In the genomic region with DNA sequence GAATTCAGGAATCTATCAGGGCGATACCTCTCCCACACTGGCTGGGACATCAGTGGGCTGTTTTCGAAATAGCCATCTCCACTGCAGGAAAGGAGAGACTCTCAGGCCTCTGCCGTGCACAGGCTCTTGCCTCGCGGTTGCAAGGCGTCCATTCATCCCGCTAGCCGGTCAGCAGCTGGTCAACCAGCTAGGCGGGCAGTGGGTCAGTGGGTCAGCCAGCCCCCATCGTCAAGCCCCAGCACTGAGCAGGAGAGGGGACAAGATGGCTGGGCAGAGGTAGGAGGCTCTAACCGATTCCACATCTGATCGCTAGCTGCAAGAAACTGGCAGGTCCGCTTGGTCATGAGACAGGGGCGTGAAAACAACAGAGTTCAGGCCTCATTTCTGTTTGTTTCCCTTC, we compare ENCODE assay signal across 17 cellular contexts. TPM values are rescaled to one million over a fixed set of nuclear protein-coding genes. Genes with fewer than 3 reads are reported as not detected.
DNase-seq lines count a peak whose midpoint lies in the region; ATAC-seq and TF ChIP-seq lines count a peak whose summit lies in the region.
"Had no signal": no experiment of that assay in that cellular context is flagged by ENCODE, and none has a peak within 500 bp of the region (broad histone marks: within the 10 kb centered on the region; RNA-seq: fewer than 3 reads in every experiment).

No MANE protein-coding gene starts in this region.

- H3K9me3 Mint-ChIP-seq in activated naive CD4-positive, alpha-beta T cell treated with anti-CD3 and anti-CD28 coated beads, Interleukin-2, amount 10 ng/mL, durations not matched to agents 7 days and 5 days, result peaks cover 3% of the 10 kb centered on the region

- peaks cover 5% of the 10 kb centered on the region for H3K27me3 ChIP-seq in RWPE2 (ENCODE audit: insufficient read depth, poor library complexity, severe bottlenecking)
- H3K27me3 ChIP-seq in osteoblast (ENCODE audit: insufficient read depth, low read length), result no peaks in the 10 kb centered on the region
- no peaks in the 10 kb centered on the region for H3K27me3 ChIP-seq in aorta (ENCODE audit: control insufficient read depth in 1 of 2, insufficient read depth in 2 of 2, low read length in 1 of 2)

- H3K36me3 ChIP-seq in RWPE2 (ENCODE audit: low read depth), result no peaks in the 10 kb centered on the region
- no peaks in the 10 kb centered on the region for H3K36me3 ChIP-seq in osteoblast (ENCODE audit: insufficient read depth, low read length)
- no peaks in the 10 kb centered on the region for H3K36me3 ChIP-seq in aorta (ENCODE audit: control insufficient read depth in 1 of 2, insufficient read depth in 2 of 2, low read length in 1 of 2)
- H3K36me3 ChIP-seq: BLaER1 treated with 17β-estradiol and CSF1 and Interleukin-3, amounts not matched to agents 10 nM and 100 nM; HAP-1 had no signal

- H3K36me3 Mint-ChIP-seq in activated naive CD4-positive, alpha-beta T cell treated with anti-CD3 and anti-CD28 coated beads, Interleukin-2, amount 10 ng/mL, durations not matched to agents 7 days and 5 days, result peaks cover 1% of the 10 kb centered on the region
- H3K36me3 Mint-ChIP-seq: CD4-positive, CD25-positive, alpha-beta regulatory T cell had no signal

- no peaks in the 10 kb centered on the region for H3K79me2 ChIP-seq in osteoblast (ENCODE audit: insufficient read depth, low read length)

- no peak overlapping the region for H3K4me2 ChIP-seq in osteoblast (ENCODE audit: insufficient read depth, low read length)
- H3K4me2 ChIP-seq: BLaER1 treated with 17β-estradiol and CSF1 and Interleukin-3, amounts not matched to agents 10 nM and 100 nM had no signal

- DNase-seq in activated naive CD4-positive, alpha-beta T cell treated with anti-CD3 and anti-CD28 coated beads, Interleukin-2, amount 10 ng/mL, durations not matched to agents 7 days and 5 days, result peak; percentile 7
- no peak for DNase-seq in activated naive CD4-positive, alpha-beta T cell treated with anti-CD3 and anti-CD28 coated beads, Interleukin-2, amount 50 U/mL, for 16 hours
- peak; percentile 40 for DNase-seq in RWPE2 (ENCODE audit: low spot score)
- DNase-seq in osteoblast (ENCODE audit: insufficient read length, low spot score, missing footprints), result peak; percentile 38
- DNase-seq in aorta, result peak; percentile 6 to 57
- no peak for DNase-seq in NCI-H774 (lab: John Stamatoyannopoulos, UW)
- DNase-seq in ACHN, result no peak
- DNase-seq: CD4-positive, CD25-positive, alpha-beta regulatory T cell; DMS53; GF-D8; GOT3; HFFc6 had no signal

- H3K27me3 Mint-ChIP-seq in activated naive CD4-positive, alpha-beta T cell treated with anti-CD3 and anti-CD28 coated beads, Interleukin-2, amount 10 ng/mL, durations not matched to agents 7 days and 5 days, result peaks cover 43% of the 10 kb centered on the region
- H3K27me3 Mint-ChIP-seq: CD4-positive, CD25-positive, alpha-beta regulatory T cell had no signal

- H3K4me1 Mint-ChIP-seq in activated naive CD4-positive, alpha-beta T cell treated with anti-CD3 and anti-CD28 coated beads, Interleukin-2, amount 10 ng/mL, durations not matched to agents 7 days and 5 days, result peaks cover 2% of the 10 kb centered on the region
- H3K4me1 Mint-ChIP-seq: CD4-positive, CD25-positive, alpha-beta regulatory T cell had no signal

- H3K4me3 ChIP-seq in RWPE2 (ENCODE audit: severe bottlenecking) (no peak overlapping the region), osteoblast (ENCODE audit: insufficient read depth, low read length) (no peak overlapping the region), aorta (ENCODE audit: low read length in 2 of 2) (no peak overlapping the region)
- H3K4me3 ChIP-seq: BLaER1 treated with 17β-estradiol and CSF1 and Interleukin-3, amounts not matched to agents 10 nM and 100 nM; HAP-1 had no signal

- in situ Hi-C loops in ACHN (cut with HindIII; ENCODE audit: low pct_ligation_motif_present, low pct_unique_long_range_greater_than_20kb, low sequenced_read_pairs), result no loop called here

- 92 to 96% methylated on average over 14 of the region's 14 CpGs for WGBS in aorta, 2 donors

- no peak overlapping the region for H2AFZ ChIP-seq in osteoblast (ENCODE audit: low read length)

- ATAC-seq in RWPE2 (ENCODE audit: low read depth) (no peak), aorta (ENCODE audit: low FRiP score) (no peak), HG02759 (IDR thresholded peaks at IDR 0.05; ENCODE audit: unreplicated experiment) (no peak)

- no peak overlapping the region for H3K4me3 Mint-ChIP-seq in activated naive CD4-positive, alpha-beta T cell treated with anti-CD3 and anti-CD28 coated beads, Interleukin-2, amount 10 ng/mL, durations not matched to agents 7 days and 5 days
- H3K4me3 Mint-ChIP-seq: CD4-positive, CD25-positive, alpha-beta regulatory T cell; HFFc6 had no signal

- CTCF ChIA-PET in activated naive CD4-positive, alpha-beta T cell treated with anti-CD3 and anti-CD28 coated beads, Interleukin-2, amount 10 ng/mL, durations not matched to agents 7 days and 5 days (lab: Charles Lee), result no interaction called here

- H3K27ac Mint-ChIP-seq in activated naive CD4-positive, alpha-beta T cell treated with anti-CD3 and anti-CD28 coated beads, Interleukin-2, amount 10 ng/mL, durations not matched to agents 7 days and 5 days, result no peak overlapping the region
- H3K27ac Mint-ChIP-seq: CD4-positive, CD25-positive, alpha-beta regulatory T cell; HFFc6 had no signal

- intact Hi-C loops in aorta (cut with DNase I), result no loop called here

- H3K27ac ChIP-seq in RWPE2 (ENCODE audit: poor library complexity, severe bottlenecking) (no peak overlapping the region), osteoblast (ENCODE audit: low read depth, low read length) (no peak overlapping the region), aorta (ENCODE audit: low read depth in 1 of 2, low read length in 2 of 2) (no peak overlapping the region)
- H3K27ac ChIP-seq: 22Rv1; BLaER1 treated with 17β-estradiol and CSF1 and Interleukin-3, amounts not matched to agents 10 nM and 100 nM; HL-60 had no signal

- no peak for TF ChIP-seq CTCF in RWPE2 (IDR thresholded peaks at IDR 0.05; ENCODE audit: poor library complexity, severe bottlenecking)
- TF ChIP-seq CTCF in osteoblast (IDR thresholded peaks at IDR 0.05; ENCODE audit: extremely low read depth, low read depth, low read length), result no peak

- H4K20me1 ChIP-seq in osteoblast (ENCODE audit: insufficient read depth, low read length), result no peaks in the 10 kb centered on the region

- H3K4me1 ChIP-seq in RWPE2 (ENCODE audit: insufficient read depth, poor library complexity, severe bottlenecking) (no peaks in the 10 kb centered on the region), osteoblast (ENCODE audit: insufficient read depth, low read length) (no peaks in the 10 kb centered on the region), aorta (ENCODE audit: control insufficient read depth in 1 of 2, insufficient read depth in 2 of 2, low read length in 2 of 2) (no peaks in the 10 kb centered on the region)
- H3K4me1 ChIP-seq: HAP-1 had no signal

- no peaks in the 10 kb centered on the region for H3K9me3 ChIP-seq in RWPE2 (ENCODE audit: severe bottlenecking)
- H3K9me3 ChIP-seq in osteoblast (ENCODE audit: low read depth, low read length), result no peaks in the 10 kb centered on the region
- H3K9me3 ChIP-seq in aorta (ENCODE audit: control insufficient read depth, low read length), result no peaks in the 10 kb centered on the region
- H3K9me3 ChIP-seq: HAP-1 had no signal

RNA-seq across cellular contexts. Expression of gene MUC4, which starts 45.1 kb away (rescaled TPM):
- total RNA-seq in osteoblast (not detected in 2 replicates), aorta (under 1 TPM in 1 of 2 donors, not detected in 1; 0.06 TPM)
- under 1 TPM; 0.08 to 0.25 TPM for polyA plus RNA-seq in aorta
- total RNA-seq: CD4-positive, CD25-positive, alpha-beta regulatory T cell; HFFc6 had no signal
- polyA plus RNA-seq: CD4-positive, CD25-positive, alpha-beta regulatory T cell had no signal

RNA-seq across cellular contexts. Expression of gene MUC20, which starts 45.9 kb away (rescaled TPM):
- total RNA-seq in osteoblast, result 0.36 and 1.2 TPM in 2 replicates
- 10 to 100 TPM in 1 of 2 donors, 1 to 10 TPM in 1; 4.5 to 17.8 TPM for total RNA-seq in aorta
- polyA plus RNA-seq in aorta, result 10 to 100 TPM in 1 of 2 donors, 1 to 10 TPM in 1; 2.9 to 17.7 TPM

Comparison
In these comparisons a context has a peak if more than half of its experiments do, and no peak if none do; other contexts are left out.
1. DNase-seq: peak in activated naive CD4-positive, alpha-beta T cell treated with anti-CD3 and anti-CD28 coated beads, Interleukin-2, amount 10 ng/mL, durations not matched to agents 7 days and 5 days (single experiment), RWPE2 (single experiment), osteoblast (single experiment) and aorta (2 of 2); none in activated naive CD4-positive, alpha-beta T cell treated with anti-CD3 and anti-CD28 coated beads, Interleukin-2, amount 50 U/mL, for 16 hours (single experiment), NCI-H774 (single experiment) and ACHN (single experiment).